In the genomic region with DNA sequence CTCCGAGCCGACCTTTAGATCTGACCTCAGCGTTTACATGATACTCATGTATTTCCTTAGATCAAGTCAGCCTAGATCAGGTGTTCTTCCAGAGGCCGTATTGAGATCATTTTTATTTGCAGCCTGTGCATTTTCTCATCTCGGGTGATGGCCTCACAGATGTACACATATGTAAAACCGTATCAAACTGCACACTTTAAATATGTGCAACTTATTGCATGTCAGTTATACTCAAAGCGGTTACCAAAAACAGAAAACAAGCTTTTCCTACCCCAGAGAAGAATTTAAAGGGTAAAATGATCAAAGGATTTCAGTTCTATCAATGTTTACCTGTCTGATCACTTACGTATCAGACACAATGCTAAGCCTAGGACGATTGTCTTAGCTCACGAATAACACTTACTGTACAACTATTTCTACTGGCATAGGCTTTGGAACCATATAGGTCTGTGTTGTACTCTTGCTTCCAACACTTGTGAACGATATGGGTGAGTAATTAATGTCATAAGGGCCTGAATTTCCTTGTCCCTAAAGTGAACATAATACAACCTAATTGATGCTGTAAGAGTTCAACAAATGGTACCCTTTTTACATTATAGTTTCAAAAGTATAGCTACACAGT, we compare ENCODE assay signal across 8 cellular contexts. TPM values are rescaled to one million over a fixed set of nuclear protein-coding genes. Genes with fewer than 3 reads are reported as not detected.
A peak's percentile ranks its signal among the peaks of the same experiment; 100 is the strongest.
DNase-seq lines count a peak whose midpoint lies in the region; ATAC-seq and TF ChIP-seq lines count a peak whose summit lies in the region.

No MANE protein-coding gene starts in this region.

- in situ Hi-C loops in gastrocnemius medialis (cut with MboI; ENCODE audit: low sequenced_read_pairs in 4 of 4) = loop anchor here in 1 of 4 donors (25.0 kb wide), 1 partner anchor 281 kb away; no protein-coding TSS in a partner anchor

- no peaks in the 10 kb centered on the region for H3K27me3 Mint-ChIP-seq in activated naive CD4-positive, alpha-beta T cell treated with anti-CD3 and anti-CD28 coated beads for 36 hours (ENCODE audit: low read depth)

- H3K4me1 Mint-ChIP-seq in activated naive CD4-positive, alpha-beta T cell treated with anti-CD3 and anti-CD28 coated beads for 36 hours (ENCODE audit: low read depth) = peaks cover 50% of the 10 kb centered on the region

- H3K36me3 ChIP-seq in SK-N-MC (ENCODE audit: insufficient read depth, low read length) (peaks cover 29% of the 10 kb centered on the region), gastrocnemius medialis (peaks cover 0 to 26% of the 10 kb centered on the region in 2 donors)

- H3K4me1 ChIP-seq in gastrocnemius medialis = peaks cover 12 to 17% of the 10 kb centered on the region in 2 donors

- H3K27ac ChIP-seq in SK-N-MC = peak overlapping the region; percentile 21; the same call in 1 of the 2 replicates
- peak overlapping the region; percentile 45 to 80 (median 74) for H3K27ac ChIP-seq in gastrocnemius medialis

- TF ChIP-seq CTCF in fibroblast of pulmonary artery (IDR thresholded peaks at IDR 0.05; ENCODE audit: low read length, missing control alignments) = no peak
- no peak for TF ChIP-seq CTCF in gastrocnemius medialis (IDR thresholded peaks at IDR 0.05 in 4 of 5, conservative IDR thresholded peaks at IDR 0.05 in 1 of 5)

- H3K9me3 Mint-ChIP-seq in activated naive CD4-positive, alpha-beta T cell treated with anti-CD3 and anti-CD28 coated beads for 36 hours = no peaks in the 10 kb centered on the region

- no peak for TF ChIP-seq POLR2A in gastrocnemius medialis (IDR thresholded peaks at IDR 0.05)

- intact Hi-C loops in activated naive CD4-positive, alpha-beta T cell treated with anti-CD3 and anti-CD28 coated beads for 36 hours (cut with micrococcal nuclease) = loop anchor here (1.0 to 5.0 kb wide), 6 partner anchors 66 to 1374 kb away; a partner anchor contains a TSS
- intact Hi-C loops in gastrocnemius medialis (cut with DNase I; ENCODE audit: low total_unique reads) = loop anchor here (2.0 to 10.0 kb wide), 2 partner anchors 38 to 174 kb away; a partner anchor contains a TSS

- peaks cover 45% of the 10 kb centered on the region for H3K36me3 Mint-ChIP-seq in activated naive CD4-positive, alpha-beta T cell treated with anti-CD3 and anti-CD28 coated beads for 36 hours (ENCODE audit: low read depth)

- peak overlapping the region; percentile 96 for H3K4me3 Mint-ChIP-seq in activated naive CD4-positive, alpha-beta T cell treated with anti-CD3 and anti-CD28 coated beads for 36 hours

- peak overlapping the region; percentile 100 for H3K4me3 ChIP-seq in SK-N-MC
- peak overlapping the region; percentile 88 for H3K4me3 ChIP-seq in fibroblast of pulmonary artery (replicated peaks; ENCODE audit: low read depth, low read length)
- peak overlapping the region; percentile 73 to 89 (median 81) for H3K4me3 ChIP-seq in gastrocnemius medialis

- H3K9ac ChIP-seq in SK-N-MC (ENCODE audit: insufficient read length) = peak overlapping the region; percentile 97

- ATAC-seq in gastrocnemius medialis (no peak), HG02623 (IDR thresholded peaks at IDR 0.05; ENCODE audit: unreplicated experiment) (no peak)

- CTCF ChIA-PET in activated naive CD4-positive, alpha-beta T cell treated with anti-CD3 and anti-CD28 coated beads for 36 hours (lab: Charles Lee) = interaction anchor here (0.5 to 2.6 kb wide), 6 partner anchors 14 to 276 kb away, joined by 3 to 11 read pairs (median 4); no protein-coding TSS in a partner anchor

- no peaks in the 10 kb centered on the region for H3K9me3 ChIP-seq in SK-N-MC (ENCODE audit: low read depth, low read length)
- no peaks in the 10 kb centered on the region for H3K9me3 ChIP-seq in gastrocnemius medialis

- H3K27me3 ChIP-seq in gastrocnemius medialis = no peaks in the 10 kb centered on the region

- DNase-seq in activated naive CD4-positive, alpha-beta T cell treated with anti-CD3 and anti-CD28 coated beads for 36 hours = no peak
- DNase-seq in activated naive CD4-positive, alpha-beta T cell (lab: John Stamatoyannopoulos, UW) = no peak
- DNase-seq in SK-N-MC (ENCODE audit: low read depth, low spot score) (no peak), fibroblast of pulmonary artery (ENCODE audit: low read depth) (no peak), gastrocnemius medialis (no peak), ureter (ENCODE audit: low spot score) (no peak), SK-N-DZ (ENCODE audit: low spot score) (no peak)

- H3K27ac Mint-ChIP-seq in activated naive CD4-positive, alpha-beta T cell treated with anti-CD3 and anti-CD28 coated beads for 36 hours = peak overlapping the region; percentile 95

RNA-seq across cellular contexts. Expression of a gene that starts 0.6 kb away (rescaled TPM):
- total RNA-seq in activated naive CD4-positive, alpha-beta T cell treated with anti-CD3 and anti-CD28 coated beads for 36 hours = 10 to 100 TPM; 25.6 to 26.0 TPM
- total RNA-seq in gastrocnemius medialis (10 to 100 TPM in 2 of 4 donors, 1 to 10 TPM in 2; 9.5 to 21.4 (median 12.5) TPM), ureter (27.6 TPM)
- polyA plus RNA-seq in SK-N-DZ (2014; cell fraction: cytosol; rRNA removed) = 14.2 and 19.6 TPM in 2 replicates
- 5.8 and 6.3 TPM in 2 replicates for polyA plus RNA-seq in SK-N-DZ (2014; cell fraction: nucleus; rRNA removed)

RNA-seq across cellular contexts. Expression of a gene that starts 38.6 kb away (rescaled TPM):
- 10 to 100 TPM; 51.2 to 51.3 TPM for total RNA-seq in activated naive CD4-positive, alpha-beta T cell treated with anti-CD3 and anti-CD28 coated beads for 36 hours
- total RNA-seq in gastrocnemius medialis (100 to 1,000 TPM in 1 of 4 donors, 10 to 100 TPM in 3; 73.5 to 110 (median 80.9) TPM), ureter (124 TPM)
- polyA plus RNA-seq in SK-N-DZ (2014; cell fraction: cytosol; rRNA removed) = 30.6 and 47.8 TPM in 2 replicates
- 28.9 and 29.5 TPM in 2 replicates for polyA plus RNA-seq in SK-N-DZ (2014; cell fraction: nucleus; rRNA removed)

RNA-seq across cellular contexts. Expression of a gene that starts 57.8 kb away (rescaled TPM):
- total RNA-seq in activated naive CD4-positive, alpha-beta T cell treated with anti-CD3 and anti-CD28 coated beads for 36 hours = under 1 TPM; 0.32 to 0.38 TPM
- 1 to 10 TPM; 4.3 to 7.8 (median 5.4) TPM for total RNA-seq in gastrocnemius medialis
- 23.1 TPM for total RNA-seq in ureter
- polyA plus RNA-seq in SK-N-DZ (2014; cell fraction: cytosol; rRNA removed) = 0.20 TPM in 2 replicates
- 0.34 and 0.70 TPM in 2 replicates for polyA plus RNA-seq in SK-N-DZ (2014; cell fraction: nucleus; rRNA removed)
